ENCODE assay signal across 11 cellular contexts in genomic region chr20:50916257-50916656, GRCh38. TPM values are rescaled to one million over a fixed set of nuclear protein-coding genes. Genes with fewer than 3 reads are reported as not detected.
DNase-seq lines count a peak whose midpoint lies in the region; ATAC-seq and TF ChIP-seq lines count a peak whose summit lies in the region.
"Had no signal": no experiment of that assay in that cellular context is flagged by ENCODE, and none has a peak within 500 bp of the region (broad histone marks: within the 10 kb centered on the region; RNA-seq: fewer than 3 reads in every experiment).

No MANE protein-coding gene starts in this region.

- H3K4me1 Mint-ChIP-seq in MCF 10A (ENCODE audit: insufficient read depth, unreplicated experiment) = peaks cover 57% of the 10 kb centered on the region
- H3K4me1 Mint-ChIP-seq in activated naive CD8-positive, alpha-beta T cell treated with anti-CD3 and anti-CD28 coated beads, Interleukin-2, amount 50 U/mL, for 24 hours = peaks cover 88% of the 10 kb centered on the region

- no peak for ATAC-seq in activated naive CD8-positive, alpha-beta T cell treated with anti-CD3 and anti-CD28 coated beads, Interleukin-2, amount 50 U/mL, for 24 hours
- ATAC-seq in upper lobe of right lung = peak; percentile 59

- H3K36me3 ChIP-seq in breast epithelium (no peaks in the 10 kb centered on the region), hepatocyte (replicated peaks; ENCODE audit: insufficient read depth, low read depth) (no peaks in the 10 kb centered on the region), upper lobe of right lung (no peaks in the 10 kb centered on the region), esophagus squamous epithelium (no peaks in the 10 kb centered on the region)

- H3K27me3 Mint-ChIP-seq in MCF 10A (ENCODE audit: insufficient read depth, unreplicated experiment) = no peaks in the 10 kb centered on the region
- no peaks in the 10 kb centered on the region for H3K27me3 Mint-ChIP-seq in activated naive CD8-positive, alpha-beta T cell treated with anti-CD3 and anti-CD28 coated beads, Interleukin-2, amount 50 U/mL, for 24 hours

- intact Hi-C loops in MCF 10A (cut with micrococcal nuclease) (no loop called here), breast epithelium (cut with DNase I; ENCODE audit: low total_unique reads) (no loop called here), upper lobe of right lung (cut with DNase I) (no loop called here), esophagus squamous epithelium (cut with DNase I) (no loop called here)

- no peak overlapping the region for H3K4me3 ChIP-seq in breast epithelium
- H3K4me3 ChIP-seq in hepatocyte = no peak overlapping the region
- no peak overlapping the region for H3K4me3 ChIP-seq in upper lobe of right lung
- no peak overlapping the region for H3K4me3 ChIP-seq in esophagus squamous epithelium

- peaks cover 98% of the 10 kb centered on the region for H3K79me2 ChIP-seq in hepatocyte

- H3K4me2 ChIP-seq in hepatocyte = peak overlapping the region; percentile 44

- H3K9me3 ChIP-seq in breast epithelium = no peaks in the 10 kb centered on the region
- H3K9me3 ChIP-seq in hepatocyte (ENCODE audit: low read depth) = no peaks in the 10 kb centered on the region
- H3K9me3 ChIP-seq in upper lobe of right lung = no peaks in the 10 kb centered on the region
- no peaks in the 10 kb centered on the region for H3K9me3 ChIP-seq in esophagus squamous epithelium

- peaks cover 99% of the 10 kb centered on the region for H4K20me1 ChIP-seq in hepatocyte (ENCODE audit: insufficient read depth, poor library complexity, severe bottlenecking)

- no TSS peak for BruUV-seq in MCF 10A (replicated peaks; lab: Mats Ljungman, UMichigan)

- H3K27me3 ChIP-seq in breast epithelium (no peaks in the 10 kb centered on the region), hepatocyte (no peaks in the 10 kb centered on the region), upper lobe of right lung (no peaks in the 10 kb centered on the region), esophagus squamous epithelium (no peaks in the 10 kb centered on the region)

- CTCF ChIA-PET in MCF 10A (lab: Yijun Ruan, JAX) = interaction anchor here (0.6 to 4.6 kb wide), 10 partner anchors 8 to 121 kb away, joined by 3 to 39 read pairs (median 5); partner anchors contain the start of gene BCAS4

- no peak for TF ChIP-seq POLR2A in breast epithelium (IDR thresholded peaks at IDR 0.05)
- TF ChIP-seq POLR2A in esophagus squamous epithelium (IDR thresholded peaks at IDR 0.05) = no peak

- H3K4me3 Mint-ChIP-seq in MCF 10A (ENCODE audit: unreplicated experiment) = peak overlapping the region; percentile 32
- H3K4me3 Mint-ChIP-seq in activated naive CD8-positive, alpha-beta T cell treated with anti-CD3 and anti-CD28 coated beads, Interleukin-2, amount 50 U/mL, for 24 hours = no peak overlapping the region

- H2AFZ ChIP-seq in hepatocyte = no peak overlapping the region

- TF ChIP-seq CTCF in MCF 10A (IDR thresholded peaks at IDR 0.05; ENCODE audit: unreplicated experiment) = no peak
- TF ChIP-seq CTCF in breast epithelium (IDR thresholded peaks at IDR 0.05) = no peak
- no peak for TF ChIP-seq CTCF in hepatocyte (IDR thresholded peaks at IDR 0.05; ENCODE audit: poor library complexity)
- no peak for TF ChIP-seq CTCF in upper lobe of right lung (IDR thresholded peaks at IDR 0.05)
- TF ChIP-seq CTCF in esophagus squamous epithelium (IDR thresholded peaks at IDR 0.05) = no peak

- POLR2A ChIA-PET in MCF 10A (lab: Yijun Ruan, JAX) = interaction anchor here (0.6 to 6.5 kb wide), 19 partner anchors 9 to 721 kb away, joined by 3 to 87 read pairs (median 5); partner anchors contain the start of genes ADNP, BCAS4, DPM1 and MOCS3

- peak overlapping the region; percentile 30 for H3K27ac Mint-ChIP-seq in MCF 10A (ENCODE audit: low read depth, unreplicated experiment)
- peak overlapping the region; percentile 39 for H3K27ac Mint-ChIP-seq in activated naive CD8-positive, alpha-beta T cell treated with anti-CD3 and anti-CD28 coated beads, Interleukin-2, amount 50 U/mL, for 24 hours

- peak; percentile 55 for DNase-seq in MCF 10A (ENCODE audit: unreplicated experiment)
- DNase-seq in breast epithelium (ENCODE audit: low spot score in 2 of 2) = no peak
- no peak for DNase-seq in activated naive CD8-positive, alpha-beta T cell treated with anti-CD3 and anti-CD28 coated beads, Interleukin-2, amount 50 U/mL, for 24 hours
- DNase-seq in hepatocyte (ENCODE audit: low spot score) = peak; percentile 88
- no peak for DNase-seq in upper lobe of right lung
- DNase-seq in COLO668 (lab: John Stamatoyannopoulos, UW; ENCODE audit: unreplicated experiment) = no peak
- no peak for DNase-seq in esophagus squamous epithelium (lab: John Stamatoyannopoulos, UW)
- no peak for DNase-seq in stimulated activated naive CD4-positive, alpha-beta T cell (lab: John Stamatoyannopoulos, UW)
- DNase-seq: activated T-cell treated with anti-CD3 and anti-CD28 coated beads, Interleukin-2, amount 50 U/mL, for 48 hours; COR-L47; NCI-H187 had no signal

- H3K9me2 ChIP-seq in hepatocyte (replicated peaks; ENCODE audit: insufficient read depth) = no peaks in the 10 kb centered on the region

- WGBS in hepatocyte (ENCODE audit: low lambda C conversion rate, missing lambda C conversion rate) = 65% methylated on average over 5 of the region's 5 CpGs
- 35 to 45% methylated on average over 5 of the region's 5 CpGs for WGBS in esophagus squamous epithelium, 2 donors

- H3K36me3 Mint-ChIP-seq in MCF 10A (ENCODE audit: insufficient read depth, unreplicated experiment) = peaks cover 51% of the 10 kb centered on the region
- peaks cover 35% of the 10 kb centered on the region for H3K36me3 Mint-ChIP-seq in activated naive CD8-positive, alpha-beta T cell treated with anti-CD3 and anti-CD28 coated beads, Interleukin-2, amount 50 U/mL, for 24 hours (ENCODE audit: low read depth)

- no peak overlapping the region for H3K27ac ChIP-seq in breast epithelium
- H3K27ac ChIP-seq in hepatocyte = peak overlapping the region; percentile 41
- H3K27ac ChIP-seq in upper lobe of right lung = no peak overlapping the region
- H3K27ac ChIP-seq in esophagus squamous epithelium = peak overlapping the region in 2 of 4 donors; percentile 22 to 33

- no peaks in the 10 kb centered on the region for H3K9me3 Mint-ChIP-seq in MCF 10A (ENCODE audit: unreplicated experiment)
- no peaks in the 10 kb centered on the region for H3K9me3 Mint-ChIP-seq in activated naive CD8-positive, alpha-beta T cell treated with anti-CD3 and anti-CD28 coated beads, Interleukin-2, amount 50 U/mL, for 24 hours

- H3K4me1 ChIP-seq in breast epithelium = peaks cover 0 to 5% of the 10 kb centered on the region in 2 donors
- peaks cover 63% of the 10 kb centered on the region for H3K4me1 ChIP-seq in hepatocyte (ENCODE audit: insufficient read depth)
- peaks cover 73% of the 10 kb centered on the region for H3K4me1 ChIP-seq in upper lobe of right lung
- peaks cover 10 to 97% (median 40%) of the 10 kb centered on the region in 3 donors for H3K4me1 ChIP-seq in esophagus squamous epithelium

RNA-seq across cellular contexts. Expression of gene ADNP, which starts 15.0 kb away (rescaled TPM):
- total RNA-seq in MCF 10A (2022) (62.4 and 77.5 TPM in 2 replicates), breast epithelium (10 to 100 TPM; 51.7 to 70.2 (median 60.0) TPM), hepatocyte (43.7 and 44.3 TPM in 2 replicates), upper lobe of right lung (54.1 TPM), esophagus squamous epithelium (10 to 100 TPM; 29.2 to 47.5 (median 32.8) TPM)
- 12.5 and 13.1 TPM in 2 replicates for polyA plus RNA-seq in hepatocyte

RNA-seq across cellular contexts. Expression of gene DPM1, which starts 42.1 kb away (rescaled TPM):
- 66.8 and 79.8 TPM in 2 replicates for total RNA-seq in MCF 10A (2022)
- 10 to 100 TPM; 43.4 to 61.2 (median 53.4) TPM for total RNA-seq in breast epithelium
- total RNA-seq in hepatocyte = 84.3 and 85.0 TPM in 2 replicates
- 72.9 and 77.8 TPM in 2 replicates for polyA plus RNA-seq in hepatocyte
- total RNA-seq in upper lobe of right lung = 30.2 TPM
- total RNA-seq in esophagus squamous epithelium = 10 to 100 TPM; 28.7 to 62.0 (median 57.0) TPM

RNA-seq across cellular contexts. Expression of gene MOCS3, which starts 42.4 kb away (rescaled TPM):
- 5.8 and 6.0 TPM in 2 replicates for total RNA-seq in MCF 10A (2022)
- total RNA-seq in breast epithelium = 1 to 10 TPM; 4.5 to 6.4 (median 4.9) TPM
- 7.7 and 8.6 TPM in 2 replicates for total RNA-seq in hepatocyte
- polyA plus RNA-seq in hepatocyte = 4.0 and 5.5 TPM in 2 replicates
- 3.4 TPM for total RNA-seq in upper lobe of right lung
- total RNA-seq in esophagus squamous epithelium = 1 to 10 TPM; 4.1 to 6.7 (median 5.4) TPM

Comparison
In these comparisons a context has a peak if more than half of its experiments do, and no peak if none do; other contexts are left out.
1. DNase-seq: peak in MCF 10A (single experiment) and hepatocyte (single experiment); none in breast epithelium (0 of 2), activated naive CD8-positive, alpha-beta T cell treated with anti-CD3 and anti-CD28 coated beads, Interleukin-2, amount 50 U/mL, for 24 hours (single experiment), upper lobe of right lung (single experiment), COLO668 (single experiment), esophagus squamous epithelium (single experiment) and stimulated activated naive CD4-positive, alpha-beta T cell (0 of 6).